In genomic region chr7:41979834-41980307, GRCh38 we compare ENCODE assay signal across 7 cellular contexts.
A peak's percentile ranks its signal among the peaks of the same experiment; 100 is the strongest.
DNase-seq lines count a peak whose midpoint lies in the region; ATAC-seq and TF ChIP-seq lines count a peak whose summit lies in the region.

No MANE protein-coding gene starts in this region.

- H3K27ac ChIP-seq in neural progenitor cell = no peak overlapping the region

- no peak overlapping the region for H2AFZ ChIP-seq in neural progenitor cell (replicated peaks)

- peaks cover 48% of the 10 kb centered on the region for H3K36me3 Mint-ChIP-seq in neural progenitor cell

- no peak overlapping the region for H3K4me2 ChIP-seq in neural progenitor cell

- ATAC-seq in GM18867 (IDR thresholded peaks at IDR 0.05; ENCODE audit: unreplicated experiment) (peak; percentile 55), HG02763 (IDR thresholded peaks at IDR 0.05; ENCODE audit: unreplicated experiment) (no peak)

- H3K4me3 Mint-ChIP-seq in neural progenitor cell = no peak overlapping the region

- H3K4me3 ChIP-seq in epithelial cell of esophagus (ENCODE audit: low read length) (no peak overlapping the region), neural progenitor cell (no peak overlapping the region)

- TF ChIP-seq CTCF in epithelial cell of esophagus (IDR thresholded peaks at IDR 0.05; ENCODE audit: insufficient read depth, low read depth, low read length, missing control alignments) = peak; percentile 77
- peak; percentile 75 for TF ChIP-seq CTCF in neural progenitor cell (IDR thresholded peaks at IDR 0.05)

- H3F3A ChIP-seq in neural progenitor cell (ENCODE audit: low read depth) = peaks cover 40% of the 10 kb centered on the region

- peaks cover 2% of the 10 kb centered on the region for H3K27me3 Mint-ChIP-seq in neural progenitor cell (ENCODE audit: insufficient read depth, low read depth)

- no peak overlapping the region for H3K27ac Mint-ChIP-seq in neural progenitor cell

- H3K9ac ChIP-seq in neural progenitor cell = no peak overlapping the region

- H3K9me3 ChIP-seq in neural progenitor cell (ENCODE audit: low read depth) = no peaks in the 10 kb centered on the region

- no peaks in the 10 kb centered on the region for H3K9me3 Mint-ChIP-seq in neural progenitor cell

- peaks cover 43% of the 10 kb centered on the region for H3K4me1 ChIP-seq in neural progenitor cell

- peaks cover 65% of the 10 kb centered on the region for H4K20me1 ChIP-seq in neural progenitor cell (ENCODE audit: low read depth)

- H3K79me2 ChIP-seq in neural progenitor cell (ENCODE audit: low read depth) = peaks cover 18% of the 10 kb centered on the region

- no peaks in the 10 kb centered on the region for H3K36me3 ChIP-seq in neural progenitor cell

- H3K4me1 Mint-ChIP-seq in neural progenitor cell = peaks cover 50% of the 10 kb centered on the region

- no peaks in the 10 kb centered on the region for H3K27me3 ChIP-seq in neural progenitor cell

- DNase-seq in NCI-H526 treated with DMSO at 0.1 percent for 48 hours (lab: John Stamatoyannopoulos, UW) = peak; percentile 1
- DNase-seq in epithelial cell of esophagus (ENCODE audit: low read depth) = peak; percentile 34
- DNase-seq in neural progenitor cell (ENCODE audit: low spot score) = peak; percentile 31
- no peak for DNase-seq in stimulated activated CD4-positive, alpha-beta T cell treated with anti-CD3 and anti-CD28 coated beads, Interleukin-12 subunit alpha, Interleukin-12 subunit beta, amount 100 ng/mL, for 4 hours
- no peak for DNase-seq in activated CD4-positive, CD25-positive, alpha-beta regulatory T cell (lab: John Stamatoyannopoulos, UW)

Comparison
In these comparisons a context has a peak if more than half of its experiments do, and no peak if none do; other contexts are left out.
1. DNase-seq: peak in NCI-H526 treated with DMSO at 0.1 percent for 48 hours (single experiment), epithelial cell of esophagus (single experiment) and neural progenitor cell (single experiment); none in stimulated activated CD4-positive, alpha-beta T cell treated with anti-CD3 and anti-CD28 coated beads, Interleukin-12 subunit alpha, Interleukin-12 subunit beta, amount 100 ng/mL, for 4 hours (single experiment) and activated CD4-positive, CD25-positive, alpha-beta regulatory T cell (0 of 4).